In genomic region chr20:48823960-48824497, GRCh38 we compare ENCODE assay signal across 8 cellular contexts. TPM values are rescaled to one million over a fixed set of nuclear protein-coding genes. Genes with fewer than 3 reads are reported as not detected.
A peak's percentile ranks its signal among the peaks of the same experiment; 100 is the strongest.
DNase-seq lines count a peak whose midpoint lies in the region; ATAC-seq and TF ChIP-seq lines count a peak whose summit lies in the region.

No MANE protein-coding gene starts in this region.

- CTCF ChIA-PET in mammary epithelial cell (lab: Charles Lee; ENCODE audit: low non-redundant PET) (no interaction called here), WTC11 (lab: Charles Lee) (no interaction called here)

- no peaks in the 10 kb centered on the region for H3K9me3 ChIP-seq in mammary epithelial cell (replicated peaks; ENCODE audit: insufficient read depth, low read length)

- H4K20me1 ChIP-seq in mammary epithelial cell (ENCODE audit: insufficient read depth, low read length), result no peaks in the 10 kb centered on the region

- intact Hi-C loops in mammary epithelial cell (cut with micrococcal nuclease), result no loop called here

- peak; percentile 77 for DNase-seq in activated naive CD4-positive, alpha-beta T cell treated with Interleukin-2 at 50 U/mL for 16 hours
- no peak for DNase-seq in activated naive CD4-positive, alpha-beta T cell (lab: John Stamatoyannopoulos, UW)
- DNase-seq in T-helper 22 cell (ENCODE audit: low read depth) (peak; percentile 41), mammary epithelial cell (peak; percentile 90), occipital lobe (lab: John Stamatoyannopoulos, UW) (peak; percentile 17), HuH-7.5 (ENCODE audit: low spot score) (no peak), WTC11 (ENCODE audit: low spot score) (no peak), dedifferentiated amniotic fluid mesenchymal stem cell (ENCODE audit: extremely low spot score) (no peak)

- H3K36me3 ChIP-seq in mammary epithelial cell (ENCODE audit: insufficient read depth, low read length), result no peaks in the 10 kb centered on the region

- H3K4me3 Mint-ChIP-seq in WTC11, result no peak overlapping the region

- H3K9ac ChIP-seq in mammary epithelial cell (ENCODE audit: insufficient read depth, low read length), result no peak overlapping the region

- H3K27ac Mint-ChIP-seq in WTC11, result no peak overlapping the region

- in situ Hi-C loops in mammary epithelial cell (cut with MboI; ENCODE audit: low sequenced_read_pairs in 2 of 2), result no loop called here

- H3K27me3 Mint-ChIP-seq in WTC11 (ENCODE audit: low read depth), result peaks cover 43% of the 10 kb centered on the region

- no peaks in the 10 kb centered on the region for H3K36me3 Mint-ChIP-seq in WTC11

- peaks cover 39% of the 10 kb centered on the region for H3K4me1 Mint-ChIP-seq in WTC11

- dilution Hi-C loops in mammary epithelial cell (cut with HindIII; ENCODE audit: low sequenced_read_pairs), result no loop called here

- BruUV-seq in mammary epithelial cell (replicated peaks; lab: Mats Ljungman, UMichigan), result no TSS peak

- H3K27ac ChIP-seq in mammary epithelial cell (ENCODE audit: insufficient read depth, low read depth, low read length), result no peak overlapping the region

- no peak overlapping the region for H3K4me2 ChIP-seq in mammary epithelial cell (ENCODE audit: insufficient read depth, low read depth, low read length)

- no peak overlapping the region for H2AFZ ChIP-seq in mammary epithelial cell (ENCODE audit: low read depth, low read length)

- H3K27me3 ChIP-seq in mammary epithelial cell (ENCODE audit: insufficient read depth, low read length), result peaks cover 16% of the 10 kb centered on the region

- POLR2A ChIA-PET in WTC11 (lab: Charles Lee), result no interaction called here

- no peak overlapping the region for H3K4me3 ChIP-seq in mammary epithelial cell (replicated peaks in 1 of 3; ENCODE audit: insufficient read depth in 1 of 3, low read depth in 2 of 3, low read length in 3 of 3)

- no peaks in the 10 kb centered on the region for H3K79me2 ChIP-seq in mammary epithelial cell (ENCODE audit: insufficient read depth, low read length)

- no peak for TF ChIP-seq CTCF in mammary epithelial cell (conservative IDR thresholded peaks at IDR 0.05 in 1 of 2, IDR thresholded peaks at IDR 0.05 in 1 of 2; ENCODE audit: extremely low read depth in 1 of 2, insufficient read depth in 1 of 2, low read depth in 1 of 2, low read length in 2 of 2)
- no peak for TF ChIP-seq CTCF in WTC11 (IDR thresholded peaks at IDR 0.05)

- peaks cover 10% of the 10 kb centered on the region for H3K4me1 ChIP-seq in mammary epithelial cell (ENCODE audit: insufficient read depth, low read length)

- no peaks in the 10 kb centered on the region for H3K9me3 Mint-ChIP-seq in WTC11

- no peak for ATAC-seq in WTC11

- 54% methylated on average over 5 of the region's 8 CpGs for WGBS in mammary epithelial cell (ENCODE audit: low coverage, missing lambda C conversion rate)

TF ChIP-seq in WTC11, 78 proteins besides CTCF, POLR2A, EP300 and RAD21 (continues in another document):
- TF ChIP-seq ZNF396 (CRISPR knock-in tag; IDR thresholded peaks at IDR 0.05; ENCODE audit: borderline replicate concordance) (no peak), GRHL2 (CRISPR knock-in tag; IDR thresholded peaks at IDR 0.05; ENCODE audit: insufficient replicate concordance, severe bottlenecking) (no peak), ARID4B (CRISPR knock-in tag; IDR thresholded peaks at IDR 0.05; ENCODE audit: borderline replicate concordance) (no peak), NFE2L1 (CRISPR knock-in tag; IDR thresholded peaks at IDR 0.05) (no peak), ATF3 (CRISPR knock-in tag; conservative IDR thresholded peaks at IDR 0.05) (no peak), ATF6 (CRISPR knock-in tag; IDR thresholded peaks at IDR 0.05) (no peak), IRF1 (CRISPR knock-in tag; IDR thresholded peaks at IDR 0.05) (no peak), FOXP4 (CRISPR knock-in tag; IDR thresholded peaks at IDR 0.05) (no peak), PRRX2 (CRISPR knock-in tag; IDR thresholded peaks at IDR 0.05) (no peak)

RNA-seq across cellular contexts. Expression of gene PREX1, which starts 3.8 kb away (rescaled TPM):
- total RNA-seq in mammary epithelial cell (under 1 TPM in 1 of 2 donors, not detected in 1; 0.17 TPM), occipital lobe (21.1 TPM), WTC11 (2021) (14.2 to 17.3 TPM (median 15.5 TPM) in 3 replicates)
- polyA plus RNA-seq in mammary epithelial cell, result 0.06 TPM
- polyA minus RNA-seq in mammary epithelial cell, result not detected

Comparison
In these comparisons a context has a peak if more than half of its experiments do, and no peak if none do; other contexts are left out.
1. DNase-seq: peak in activated naive CD4-positive, alpha-beta T cell treated with Interleukin-2 at 50 U/mL for 16 hours (single experiment), T-helper 22 cell (single experiment), mammary epithelial cell (single experiment) and occipital lobe (single experiment); none in activated naive CD4-positive, alpha-beta T cell (0 of 4), HuH-7.5 (single experiment), WTC11 (single experiment) and dedifferentiated amniotic fluid mesenchymal stem cell (single experiment).
2. RNA of gene PREX1, which starts 3.8 kb away (total RNA-seq): 21.1 TPM in occipital lobe (single experiment) and 14.2 to 17.3 TPM in WTC11; 0.17 TPM in mammary epithelial cell; every median in the first group is over 10 times any median in the second.